1 cellular context compared by ENCODE assay signal in genomic region chr7:22845221-22845844, GRCh38.
TF ChIP-seq lines count a peak whose summit lies in the region.

No MANE protein-coding gene starts in this region.

TF ChIP-seq in H1, 55 proteins besides CTCF, POLR2A, EP300 and RAD21:
- no peak for TF ChIP-seq SP1 (IDR thresholded peaks at IDR 0.05; ENCODE audit: low read depth, low read length)
- no peak for TF ChIP-seq TCF12 (IDR thresholded peaks at IDR 0.05; ENCODE audit: low read depth, low read length)
- TF ChIP-seq POU5F1 (IDR thresholded peaks at IDR 0.05; ENCODE audit: low read depth, low read length), result no peak
- TF ChIP-seq JUND (IDR thresholded peaks at IDR 0.05; ENCODE audit: low read length), result no peak
- no peak for TF ChIP-seq SIX5 (IDR thresholded peaks at IDR 0.05; ENCODE audit: low read depth, low read length)
- no peak for TF ChIP-seq RNF2 (IDR thresholded peaks at IDR 0.05; ENCODE audit: borderline replicate concordance, low read depth, low read length, missing control alignments, poor library complexity, severe bottlenecking)
- TF ChIP-seq CBX5 (IDR thresholded peaks at IDR 0.05; ENCODE audit: low read depth, low read length), result no peak
- TF ChIP-seq BACH1 (IDR thresholded peaks at IDR 0.05; ENCODE audit: low read length), result no peak
- TF ChIP-seq CREB1 (IDR thresholded peaks at IDR 0.05), result no peak
- TF ChIP-seq SP4 (IDR thresholded peaks at IDR 0.05; ENCODE audit: low read length), result no peak
- TF ChIP-seq RXRA (IDR thresholded peaks at IDR 0.05; ENCODE audit: insufficient read depth, low read depth, low read length), result no peak
- TF ChIP-seq CTBP2 (IDR thresholded peaks at IDR 0.05; ENCODE audit: borderline replicate concordance, insufficient read depth, insufficient read length, low read length), result no peak
- TF ChIP-seq CHD1 (IDR thresholded peaks at IDR 0.05; ENCODE audit: low read depth, low read length), result no peak
- TF ChIP-seq CHD2 (IDR thresholded peaks at IDR 0.05; ENCODE audit: low read length), result no peak
- TF ChIP-seq TAF7 (optimal IDR thresholded peaks at IDR 0.05; ENCODE audit: borderline replicate concordance, low read depth, low read length), result no peak
- TF ChIP-seq BCL11A (IDR thresholded peaks at IDR 0.05; ENCODE audit: low read depth in 2 of 2, low read length in 2 of 2), result no peak
- TF ChIP-seq ASH2L (IDR thresholded peaks at IDR 0.05; ENCODE audit: low read length), result no peak
